ENCODE assay signal across 14 cellular contexts in genomic region chr9:71987471-71988371, GRCh38.
DNase-seq lines count a peak whose midpoint lies in the region; ATAC-seq and TF ChIP-seq lines count a peak whose summit lies in the region.
"Had no signal": no experiment of that assay in that cellular context is flagged by ENCODE, and none has a peak within 500 bp of the region (broad histone marks: within the 10 kb centered on the region; RNA-seq: fewer than 3 reads in every experiment).

No MANE protein-coding gene starts in this region.

- peak overlapping the region; percentile 30 for H3K9ac ChIP-seq in SK-N-MC (ENCODE audit: insufficient read length)

- no peak overlapping the region for H3K4me3 Mint-ChIP-seq in type B pancreatic cell
- no peak overlapping the region for H3K4me3 Mint-ChIP-seq in activated CD8-positive, alpha-beta T cell treated with anti-CD3 and anti-CD28 coated beads, Interleukin-2, amount 10 ng/mL, durations not matched to agents 7 days and 5 days
- H3K4me3 Mint-ChIP-seq: B cell; CD4-positive, alpha-beta memory T cell had no signal

- H3K4me3 ChIP-seq in HEK293 (ENCODE audit: low read depth, low read length) (no peak overlapping the region), SK-N-MC (peak overlapping the region; percentile 77), fibroblast of the aortic adventitia (ENCODE audit: low read depth, low read length) (no peak overlapping the region)

- CTCF ChIA-PET in HEK293 (lab: Yijun Ruan, JAX), result interaction anchor here (0.6 to 1.4 kb wide), 6 partner anchors 30 to 591 kb away, joined by 3 to 7 read pairs (median 4); no protein-coding TSS in a partner anchor
- CTCF ChIA-PET in activated CD8-positive, alpha-beta T cell treated with anti-CD3 and anti-CD28 coated beads, Interleukin-2, amount 10 ng/mL, durations not matched to agents 7 days and 5 days (lab: Charles Lee), result no interaction called here

- no peaks in the 10 kb centered on the region for H3K9me3 Mint-ChIP-seq in type B pancreatic cell
- H3K9me3 Mint-ChIP-seq in activated CD8-positive, alpha-beta T cell treated with anti-CD3 and anti-CD28 coated beads, Interleukin-2, amount 10 ng/mL, durations not matched to agents 7 days and 5 days (ENCODE audit: insufficient read depth), result no peaks in the 10 kb centered on the region
- H3K9me3 Mint-ChIP-seq: CD4-positive, alpha-beta memory T cell had no signal

- H3K27ac ChIP-seq in HEK293 (ENCODE audit: extremely low read depth, low read depth, low read length) (peak overlapping the region; percentile 28), SK-N-MC (peak overlapping the region; percentile 97)

- peak; percentile 90 for DNase-seq in SK-N-MC (ENCODE audit: low read depth, low spot score)
- DNase-seq in fibroblast of the aortic adventitia (ENCODE audit: low read depth), result peak; percentile 58
- DNase-seq in renal cortical epithelial cell (ENCODE audit: low read depth), result peak; percentile 14
- DNase-seq in type B pancreatic cell (ENCODE audit: extremely low spot score, unreplicated experiment), result no peak
- no peak for DNase-seq in activated CD8-positive, alpha-beta T cell treated with anti-CD3 and anti-CD28 coated beads, Interleukin-2, amount 10 ng/mL, durations not matched to agents 7 days and 5 days
- no peak for DNase-seq in NCI-H1048 (lab: John Stamatoyannopoulos, UW)
- DNase-seq: CD4-positive, alpha-beta memory T cell; H7; NCI-H1417 treated with DMSO at 0.1 percent for 48 hours; NCI-H2029; NCI-H524 had no signal

- no peaks in the 10 kb centered on the region for H3K27me3 Mint-ChIP-seq in type B pancreatic cell
- H3K27me3 Mint-ChIP-seq in activated CD8-positive, alpha-beta T cell treated with anti-CD3 and anti-CD28 coated beads, Interleukin-2, amount 10 ng/mL, durations not matched to agents 7 days and 5 days (ENCODE audit: low read depth), result no peaks in the 10 kb centered on the region
- H3K27me3 Mint-ChIP-seq: B cell; CD4-positive, alpha-beta memory T cell had no signal

- ATAC-seq in activated CD8-positive, alpha-beta T cell treated with anti-CD3 and anti-CD28 coated beads, Interleukin-2, amount 10 ng/mL, durations not matched to agents 7 days and 5 days, result no peak
- no peak for ATAC-seq in HG03039 (IDR thresholded peaks at IDR 0.05; ENCODE audit: unreplicated experiment)

- POLR2A ChIA-PET in HEK293 (lab: Yijun Ruan, JAX), result interaction anchor here (0.6 to 2.4 kb wide), 2 partner anchors 9 to 76 kb away, joined by 6 to 12 read pairs; partner anchors contain the start of genes ABHD17B and C9orf85
- POLR2A ChIA-PET in activated CD8-positive, alpha-beta T cell treated with anti-CD3 and anti-CD28 coated beads, Interleukin-2, amount 10 ng/mL, durations not matched to agents 7 days and 5 days (lab: Charles Lee), result no interaction called here

- H3K36me3 ChIP-seq in HEK293 (ENCODE audit: control insufficient read depth in 2 of 2, insufficient read depth in 1 of 2, low read length in 2 of 2) (no peaks in the 10 kb centered on the region), SK-N-MC (ENCODE audit: insufficient read depth, low read length) (peaks cover 4% of the 10 kb centered on the region)

- H3K4me1 ChIP-seq in HEK293 (ENCODE audit: control insufficient read depth, insufficient read depth, low read length), result peaks cover 17% of the 10 kb centered on the region

- H3K36me3 Mint-ChIP-seq in type B pancreatic cell, result peaks cover 12% of the 10 kb centered on the region
- H3K36me3 Mint-ChIP-seq in activated CD8-positive, alpha-beta T cell treated with anti-CD3 and anti-CD28 coated beads, Interleukin-2, amount 10 ng/mL, durations not matched to agents 7 days and 5 days (ENCODE audit: low read depth), result no peaks in the 10 kb centered on the region

- TF ChIP-seq CTCF in HEK293 (tag by site-specific recombination; IDR thresholded peaks at IDR 0.05), result no peak
- no peak for TF ChIP-seq CTCF in fibroblast of the aortic adventitia (IDR thresholded peaks at IDR 0.05; ENCODE audit: insufficient read depth, low read length)
- TF ChIP-seq CTCF in type B pancreatic cell (conservative IDR thresholded peaks at IDR 0.05), result no peak

- peaks cover 12% of the 10 kb centered on the region for H3K4me1 Mint-ChIP-seq in type B pancreatic cell (ENCODE audit: unreplicated experiment)
- H3K4me1 Mint-ChIP-seq in activated CD8-positive, alpha-beta T cell treated with anti-CD3 and anti-CD28 coated beads, Interleukin-2, amount 10 ng/mL, durations not matched to agents 7 days and 5 days (ENCODE audit: low read depth), result no peaks in the 10 kb centered on the region
- H3K4me1 Mint-ChIP-seq: B cell; CD4-positive, alpha-beta memory T cell had no signal

- H3K9me3 ChIP-seq in HEK293 (ENCODE audit: control insufficient read depth, insufficient read depth, low read depth, low read length) (no peaks in the 10 kb centered on the region), SK-N-MC (ENCODE audit: low read depth, low read length) (no peaks in the 10 kb centered on the region)

- no peak overlapping the region for H3K27ac Mint-ChIP-seq in type B pancreatic cell
- no peak overlapping the region for H3K27ac Mint-ChIP-seq in activated CD8-positive, alpha-beta T cell treated with anti-CD3 and anti-CD28 coated beads, Interleukin-2, amount 10 ng/mL, durations not matched to agents 7 days and 5 days
- H3K27ac Mint-ChIP-seq: B cell; CD4-positive, alpha-beta memory T cell had no signal

TF ChIP-seq in HEK293, 187 proteins besides CTCF, POLR2A, EP300 and RAD21:
- TF ChIP-seq ZNF544 (tag by site-specific recombination; IDR thresholded peaks at IDR 0.05) (no peak), ZNF843 (tag by site-specific recombination; IDR thresholded peaks at IDR 0.05) (peak; percentile 64), ZNF223 (tag by site-specific recombination; IDR thresholded peaks at IDR 0.05) (no peak), OSR2 (tag by site-specific recombination; IDR thresholded peaks at IDR 0.05) (peak; percentile 22; the same call in 1 of the 2 replicates), ZBTB44 (tag by site-specific recombination; IDR thresholded peaks at IDR 0.05) (peak; percentile 79; the same call in 1 of the 2 replicates), FEZF1 (tag by site-specific recombination; IDR thresholded peaks at IDR 0.05) (peak; percentile 97), ZNF10 (tag by site-specific recombination; IDR thresholded peaks at IDR 0.05) (peak; percentile 36; the same call in 1 of the 2 replicates), ZSCAN30 (tag by site-specific recombination; IDR thresholded peaks at IDR 0.05) (0 out of 2 replicates have a peak, but pooled peaks have one; percentile 31), PRDM6 (tag by site-specific recombination; IDR thresholded peaks at IDR 0.05) (peak; percentile 97), ZXDB (tag by site-specific recombination; IDR thresholded peaks at IDR 0.05) (peak; percentile 52), ZNF555 (tag by site-specific recombination; conservative IDR thresholded peaks at IDR 0.05) (no peak), SCRT2 (tag by site-specific recombination; IDR thresholded peaks at IDR 0.05) (peak; percentile 90), SCRT1 (tag by site-specific recombination; IDR thresholded peaks at IDR 0.05; ENCODE audit: borderline replicate concordance) (peak; percentile 96)
TF ChIP-seq in HEK293: peak in this region for 10.

Comparison
In these comparisons a context has a peak if more than half of its experiments do, and no peak if none do; other contexts are left out.
1. DNase-seq: peak in SK-N-MC (single experiment), fibroblast of the aortic adventitia (single experiment) and renal cortical epithelial cell (single experiment); none in type B pancreatic cell (single experiment), activated CD8-positive, alpha-beta T cell treated with anti-CD3 and anti-CD28 coated beads, Interleukin-2, amount 10 ng/mL, durations not matched to agents 7 days and 5 days (single experiment) and NCI-H1048 (single experiment).